In genomic region chr16:79751785-79752184, GRCh38 we compare ENCODE assay signal across 13 cellular contexts.
A peak's percentile ranks its signal among the peaks of the same experiment; 100 is the strongest.
DNase-seq lines count a peak whose midpoint lies in the region; ATAC-seq, FAIRE-seq and TF ChIP-seq lines count a peak whose summit lies in the region.
"Had no signal": no experiment of that assay in that cellular context is flagged by ENCODE, and none has a peak within 500 bp of the region (broad histone marks: within the 10 kb centered on the region; RNA-seq: fewer than 3 reads in every experiment).

No MANE protein-coding gene starts in this region.

- H3K36me3 ChIP-seq in bronchial epithelial cell (ENCODE audit: control insufficient read depth, insufficient read depth, low read length) (no peaks in the 10 kb centered on the region), heart left ventricle (no peaks in the 10 kb centered on the region), ovary (no peaks in the 10 kb centered on the region), aorta (ENCODE audit: control insufficient read depth in 1 of 2, insufficient read depth in 2 of 2, low read length in 1 of 2) (no peaks in the 10 kb centered on the region)

- H3K9me3 ChIP-seq in heart left ventricle (peaks cover 0 to 3% (median 0%) of the 10 kb centered on the region in 12 donors), ovary (no peaks in the 10 kb centered on the region), aorta (ENCODE audit: control insufficient read depth, low read length) (no peaks in the 10 kb centered on the region)

- peak; percentile 95 for DNase-seq in bronchial epithelial cell (ENCODE audit: low read depth)
- DNase-seq in heart left ventricle, result peak in 4 of 5 donors; percentile 42 to 62 (median 50)
- peak; percentile 51 to 77 (median 66) for DNase-seq in ovary
- DNase-seq in aorta, result peak in 1 of 2 donors; percentile 70
- DNase-seq in AG08395 (ENCODE audit: low spot score), result no peak
- DNase-seq: activated CD4-positive, alpha-beta T cell treated with anti-CD3 and anti-CD28 coated beads, Interleukin-2, amount 50 U/mL, for 48 hours; CD4-positive, CD25-positive, alpha-beta regulatory T cell; NCI-H2107; SIG-M5; stimulated activated CD4-positive, alpha-beta T cell treated with anti-CD3 and anti-CD28 coated beads, Interleukin-15, amount 100 ng/mL, for 24 hours; T-helper 9 cell had no signal

- TF ChIP-seq POLR2A in heart left ventricle (IDR thresholded peaks at IDR 0.05) (no peak), ovary (IDR thresholded peaks at IDR 0.05) (no peak)

- no peak overlapping the region for H3K27ac ChIP-seq in heart left ventricle
- H3K27ac ChIP-seq in ovary, result no peak overlapping the region
- H3K27ac ChIP-seq in aorta (ENCODE audit: low read depth in 1 of 2, low read length in 2 of 2), result no peak overlapping the region

- H3K27me3 ChIP-seq in bronchial epithelial cell (ENCODE audit: control insufficient read depth, insufficient read depth, low read length) (no peaks in the 10 kb centered on the region), heart left ventricle (no peaks in the 10 kb centered on the region), ovary (no peaks in the 10 kb centered on the region), aorta (ENCODE audit: control insufficient read depth in 1 of 2, insufficient read depth in 2 of 2, low read length in 1 of 2) (no peaks in the 10 kb centered on the region)

- peaks cover 0 to 19% (median 7%) of the 10 kb centered on the region in 12 donors for H3K4me1 ChIP-seq in heart left ventricle
- peaks cover 4% of the 10 kb centered on the region for H3K4me1 ChIP-seq in ovary (ENCODE audit: insufficient read depth)
- no peaks in the 10 kb centered on the region for H3K4me1 ChIP-seq in aorta (ENCODE audit: control insufficient read depth in 1 of 2, insufficient read depth in 2 of 2, low read length in 2 of 2)

- ATAC-seq in heart left ventricle, result peak; percentile 47 to 83 (median 76)
- ATAC-seq in aorta (ENCODE audit: low FRiP score), result peak; percentile 94
- no peak for ATAC-seq in GM21737 (IDR thresholded peaks at IDR 0.05; ENCODE audit: unreplicated experiment)
- no peak for ATAC-seq in HG03442 (IDR thresholded peaks at IDR 0.05; ENCODE audit: unreplicated experiment)

- TF ChIP-seq CTCF in bronchial epithelial cell (IDR thresholded peaks at IDR 0.05; ENCODE audit: insufficient read depth, low read length, severe bottlenecking) (no peak), heart left ventricle (IDR thresholded peaks at IDR 0.05) (no peak), ovary (IDR thresholded peaks at IDR 0.05) (no peak)

- H3K4me3 ChIP-seq in bronchial epithelial cell (ENCODE audit: low read depth, low read length) (no peak overlapping the region), heart left ventricle (no peak overlapping the region), ovary (no peak overlapping the region), aorta (ENCODE audit: low read length in 2 of 2) (no peak overlapping the region)

- no peak for TF ChIP-seq EP300 in ovary (IDR thresholded peaks at IDR 0.05)

- no peak for FAIRE-seq in bronchial epithelial cell (lab: Jason Lieb, UNC)

- intact Hi-C loops in heart left ventricle (cut with DNase I), result loop anchor here in 1 of 10 donors (10.0 kb wide), 1 partner anchor 253 kb away; no protein-coding TSS in a partner anchor
- intact Hi-C loops in ovary (cut with DNase I), result loop anchor here in 1 of 4 donors (10.0 kb wide), 1 partner anchor 147 kb away; the partner anchor contains the start of gene MAF
- intact Hi-C loops in aorta (cut with DNase I), result loop anchor here in 1 of 2 donors (5.0 kb wide), 1 partner anchor 39 kb away; no protein-coding TSS in a partner anchor

- 63 to 73% (median 69%) methylated on average over 4 of the region's 4 CpGs for WGBS in heart left ventricle, 4 donors
- 21 to 43% (median 30%) methylated on average over 4 of the region's 4 CpGs for WGBS in ovary, 3 donors
- 1 to 6% methylated on average over 4 of the region's 4 CpGs for WGBS in aorta, 2 donors

Comparison
In these comparisons a context has a peak if more than half of its experiments do, and no peak if none do; other contexts are left out.
1. ATAC-seq: peak in heart left ventricle (4 of 4) and aorta (single experiment); none in GM21737 (single experiment) and HG03442 (single experiment).